In genomic region chr10:72886596-72887522, GRCh38 we compare ENCODE assay signal across 11 cellular contexts. TPM values are rescaled to one million over a fixed set of nuclear protein-coding genes. Genes with fewer than 3 reads are reported as not detected.
DNase-seq lines count a peak whose midpoint lies in the region; ATAC-seq, FAIRE-seq and TF ChIP-seq lines count a peak whose summit lies in the region.
"Had no signal": no experiment of that assay in that cellular context is flagged by ENCODE, and none has a peak within 500 bp of the region (broad histone marks: within the 10 kb centered on the region; RNA-seq: fewer than 3 reads in every experiment).

No MANE protein-coding gene starts in this region.

- peaks cover 17% of the 10 kb centered on the region for H3K4me1 Mint-ChIP-seq in activated T-cell treated with anti-CD3 and anti-CD28 coated beads, Interleukin-2, amount 50 U/mL, for 72 hours (ENCODE audit: low read depth)

- DNase-seq in stimulated activated CD4-positive, alpha-beta T cell treated with anti-CD3 and anti-CD28 coated beads, Interleukin-15, amount 100 ng/mL, for 24 hours: peak; percentile 23
- DNase-seq in stimulated activated CD4-positive, alpha-beta T cell treated with anti-CD3 and anti-CD28 coated beads, Interleukin-4, amount 100 ng/mL, for 24 hours: no peak
- DNase-seq in activated T-cell treated with anti-CD3 and anti-CD28 coated beads, Interleukin-2, amount 50 U/mL, for 72 hours: no peak
- DNase-seq in keratinocyte (ENCODE audit: low read depth, low spot score): no peak
- no peak for DNase-seq in LoVo (ENCODE audit: low spot score)
- DNase-seq: CD8-positive, alpha-beta memory T cell; pancreas had no signal

- FAIRE-seq in keratinocyte (lab: Jason Lieb, UNC): peak; percentile 43
- FAIRE-seq: pancreas had no signal

- dilution Hi-C loops in keratinocyte (cut with MboI; ENCODE audit: extremely low pct_ligation_motif_present, low sequenced_read_pairs): no loop called here

- peaks cover 37% of the 10 kb centered on the region for H3K4me1 ChIP-seq in keratinocyte (ENCODE audit: control insufficient read depth, extremely low read depth, insufficient read depth, low read length)
- H3K4me1 ChIP-seq: pancreas had no signal

- H3K27ac ChIP-seq in keratinocyte (ENCODE audit: control insufficient read depth, insufficient read depth, low read length): peak overlapping the region; percentile 5
- H3K27ac ChIP-seq: pancreas, SK-N-MC had no signal

- TF ChIP-seq CTCF in keratinocyte (optimal IDR thresholded peaks at IDR 0.05 in 1 of 3, IDR thresholded peaks at IDR 0.05 in 1 of 3, conservative IDR thresholded peaks at IDR 0.05 in 1 of 3; ENCODE audit: extremely low read depth in 1 of 3, insufficient read depth in 2 of 3, low read length in 3 of 3): no peak

- no peaks in the 10 kb centered on the region for H3K79me2 ChIP-seq in keratinocyte (ENCODE audit: control insufficient read depth, insufficient read depth, low read length)

- H4K20me1 ChIP-seq in keratinocyte (ENCODE audit: control insufficient read depth, extremely low read depth, insufficient read depth, low read length): no peaks in the 10 kb centered on the region

- H3K27ac Mint-ChIP-seq in activated T-cell treated with anti-CD3 and anti-CD28 coated beads, Interleukin-2, amount 50 U/mL, for 72 hours: peak overlapping the region; percentile 63

- H3K27me3 ChIP-seq in keratinocyte (ENCODE audit: control insufficient read depth, extremely low read depth, insufficient read depth, low read length): no peaks in the 10 kb centered on the region
- H3K27me3 ChIP-seq: pancreas had no signal

- peaks cover 4 to 9% of the 10 kb centered on the region in 2 experiments for H3K36me3 ChIP-seq in keratinocyte (ENCODE audit: control insufficient read depth in 2 of 2, extremely low read depth in 1 of 2, insufficient read depth in 2 of 2, low read length in 2 of 2)

- H3K9ac ChIP-seq in keratinocyte (ENCODE audit: control insufficient read depth, extremely low read depth, insufficient read depth, low read length): no peak overlapping the region

- ATAC-seq in activated T-cell treated with anti-CD3 and anti-CD28 coated beads, Interleukin-2, amount 50 U/mL, for 72 hours (replicated peaks in 1 of 2): no peak
- ATAC-seq in HG02870 (IDR thresholded peaks at IDR 0.05; ENCODE audit: unreplicated experiment) (no peak), HG02938 (IDR thresholded peaks at IDR 0.05; ENCODE audit: unreplicated experiment) (no peak), HG02970 (IDR thresholded peaks at IDR 0.05; ENCODE audit: low FRiP score, unreplicated experiment) (no peak)

- H2AFZ ChIP-seq in keratinocyte (ENCODE audit: control insufficient read depth, low read length): peak overlapping the region; percentile 35

- peaks cover 4 to 7% of the 10 kb centered on the region in 2 donors for H3K36me3 Mint-ChIP-seq in activated T-cell treated with anti-CD3 and anti-CD28 coated beads, Interleukin-2, amount 50 U/mL, for 72 hours (ENCODE audit: insufficient read depth in 2 of 2)

- peak overlapping the region; percentile 35 to 49 for H3K4me3 Mint-ChIP-seq in activated T-cell treated with anti-CD3 and anti-CD28 coated beads, Interleukin-2, amount 50 U/mL, for 72 hours

- peak overlapping the region; percentile 29 for H3K4me2 ChIP-seq in keratinocyte (ENCODE audit: control insufficient read depth, extremely low read depth, insufficient read depth, low read depth, low read length)

- H3K9me3 Mint-ChIP-seq in activated T-cell treated with anti-CD3 and anti-CD28 coated beads, Interleukin-2, amount 50 U/mL, for 72 hours: peaks cover 0 to 2% of the 10 kb centered on the region in 2 donors

- no peaks in the 10 kb centered on the region for H3K9me1 ChIP-seq in keratinocyte (ENCODE audit: control insufficient read depth, extremely low read depth, insufficient read depth, low read length)

- H3K27me3 Mint-ChIP-seq in activated T-cell treated with anti-CD3 and anti-CD28 coated beads, Interleukin-2, amount 50 U/mL, for 72 hours (ENCODE audit: low read depth): peaks cover 6% of the 10 kb centered on the region
- H3K27me3 Mint-ChIP-seq: CD8-positive, alpha-beta memory T cell had no signal

- no peak overlapping the region for H3K4me3 ChIP-seq in keratinocyte (ENCODE audit: control insufficient read depth in 2 of 3, extremely low read depth in 1 of 3, insufficient read depth in 2 of 3, low read depth in 1 of 3, low read length in 3 of 3)
- H3K4me3 ChIP-seq: pancreas, SK-N-MC had no signal

- H3K9me3 ChIP-seq in keratinocyte (ENCODE audit: control insufficient read depth, low read depth, low read length): no peaks in the 10 kb centered on the region
- H3K9me3 ChIP-seq: pancreas had no signal

RNA-seq across cellular contexts. Expression of gene OIT3, which starts 6.7 kb away (rescaled TPM):
- total RNA-seq in activated T-cell treated with anti-CD3 and anti-CD28 coated beads, Interleukin-2, amount 50 U/mL, for 72 hours: not detected
- polyA plus RNA-seq in keratinocyte: 0.05 TPM in 2 of 3 replicates, not detected in the other
- not detected for polyA plus RNA-seq in keratinocyte (2011; ENCODE audit: low read depth)
- not detected in 2 replicates for polyA plus RNA-seq in keratinocyte (2011; cell fraction: cytosol; rRNA removed)
- 0.13 and 0.32 TPM in 2 replicates for polyA plus RNA-seq in keratinocyte (2011; cell fraction: nucleus; rRNA removed)
- 0.06 TPM in 1 of 2 replicates, not detected in the other for polyA plus RNA-seq in keratinocyte (2012; ENCODE audit: low replicate concordance)
- polyA minus RNA-seq in keratinocyte: 0.73 to 0.80 TPM in 2 of 3 replicates, not detected in the other
- polyA minus RNA-seq in keratinocyte (2011; cell fraction: cytosol; rRNA and poly(A)+ RNA removed): not detected
- polyA minus RNA-seq in keratinocyte (2011; cell fraction: nucleus; rRNA and poly(A)+ RNA removed): 0.53 and 0.93 TPM in 2 replicates
- total RNA-seq: CD8-positive, alpha-beta memory T cell had no signal
- polyA plus RNA-seq: CD8-positive, alpha-beta memory T cell had no signal
